16 cellular contexts compared by ENCODE assay signal in genomic region chr3:116058844-116059243, GRCh38.
DNase-seq lines count a peak whose midpoint lies in the region; ATAC-seq and TF ChIP-seq lines count a peak whose summit lies in the region.
"Had no signal": no experiment of that assay in that cellular context is flagged by ENCODE, and none has a peak within 500 bp of the region (broad histone marks: within the 10 kb centered on the region; RNA-seq: fewer than 3 reads in every experiment).

No MANE protein-coding gene starts in this region.

- DNase-seq in NCI-H69 (lab: John Stamatoyannopoulos, UW), result peak; percentile 10
- DNase-seq in SK-N-MC (ENCODE audit: low read depth, low spot score), result no peak
- DNase-seq in foreskin keratinocyte, result no peak
- DNase-seq in activated CD8-positive, alpha-beta memory T cell treated with anti-CD3 and anti-CD28 coated beads for 24 hours, result no peak
- no peak for DNase-seq in stimulated activated naive CD4-positive, alpha-beta T cell (lab: John Stamatoyannopoulos, UW)
- DNase-seq in islet precursor cell, result no peak
- DNase-seq: AML-193; Caco-2; CD4-positive, alpha-beta T cell; GF-D8; H9; IMR-90; KBM-7 had no signal

- peaks cover 10% of the 10 kb centered on the region for H3K4me1 ChIP-seq in HUES48 (ENCODE audit: control insufficient read depth, insufficient read depth, low read length)
- H3K4me1 ChIP-seq in foreskin keratinocyte, result peaks cover 28% of the 10 kb centered on the region
- H3K4me1 ChIP-seq: Caco-2 had no signal

- no peaks in the 10 kb centered on the region for H3K27me3 Mint-ChIP-seq in activated T-helper 17 cell treated with anti-CD3 and anti-CD28 coated beads, Interleukin-2, amount 50 U/mL, for 72 hours
- H3K27me3 Mint-ChIP-seq: CD4-positive, alpha-beta T cell had no signal

- no peaks in the 10 kb centered on the region for H3K9me3 Mint-ChIP-seq in activated T-helper 17 cell treated with anti-CD3 and anti-CD28 coated beads, Interleukin-2, amount 50 U/mL, for 72 hours
- H3K9me3 Mint-ChIP-seq: H9 had no signal

- TF ChIP-seq CTCF in foreskin keratinocyte (conservative IDR thresholded peaks at IDR 0.05), result no peak

- no peak overlapping the region for H3K4me3 ChIP-seq in HUES48 (ENCODE audit: low read depth, low read length)
- no peak overlapping the region for H3K4me3 ChIP-seq in SK-N-MC

- no peaks in the 10 kb centered on the region for H3K4me1 Mint-ChIP-seq in activated T-helper 17 cell treated with anti-CD3 and anti-CD28 coated beads, Interleukin-2, amount 50 U/mL, for 72 hours

- no peak for ATAC-seq in foreskin keratinocyte
- no peak for ATAC-seq in activated T-helper 17 cell treated with anti-CD3 and anti-CD28 coated beads, Interleukin-2, amount 50 U/mL, for 72 hours (replicated peaks)

- H3K9ac ChIP-seq in HUES48 (ENCODE audit: low read depth, low read length), result no peak overlapping the region
- H3K9ac ChIP-seq in SK-N-MC (ENCODE audit: insufficient read length), result no peak overlapping the region

- H3K27ac ChIP-seq in HUES48 (ENCODE audit: low read depth, low read length) (peak overlapping the region; percentile 77), SK-N-MC (peak overlapping the region; percentile 94), foreskin keratinocyte (peak overlapping the region; percentile 81)
- H3K27ac ChIP-seq: C4-2B had no signal

- H3K36me3 ChIP-seq in HUES48 (ENCODE audit: control insufficient read depth, insufficient read depth, low read length), result no peaks in the 10 kb centered on the region
- peaks cover 8% of the 10 kb centered on the region; the same call in 1 of the 2 replicates for H3K36me3 ChIP-seq in SK-N-MC (ENCODE audit: insufficient read depth, low read length)

- H3K27me3 ChIP-seq in HUES48 (ENCODE audit: control insufficient read depth, insufficient read depth, low read length), result no peaks in the 10 kb centered on the region
- no peaks in the 10 kb centered on the region for H3K27me3 ChIP-seq in foreskin keratinocyte

- H3K9me3 ChIP-seq in HUES48 (ENCODE audit: control insufficient read depth, insufficient read depth, low read length) (no peaks in the 10 kb centered on the region), SK-N-MC (ENCODE audit: low read depth, low read length) (no peaks in the 10 kb centered on the region)
- H3K9me3 ChIP-seq: Caco-2 had no signal

- no peak overlapping the region for H3K27ac Mint-ChIP-seq in activated T-helper 17 cell treated with anti-CD3 and anti-CD28 coated beads, Interleukin-2, amount 50 U/mL, for 72 hours
- H3K27ac Mint-ChIP-seq: CD4-positive, alpha-beta T cell had no signal

- H3K4me3 Mint-ChIP-seq in activated T-helper 17 cell treated with anti-CD3 and anti-CD28 coated beads, Interleukin-2, amount 50 U/mL, for 72 hours, result no peak overlapping the region
- H3K4me3 Mint-ChIP-seq: CD4-positive, alpha-beta T cell; H9 had no signal

- no peaks in the 10 kb centered on the region for H3K36me3 Mint-ChIP-seq in activated T-helper 17 cell treated with anti-CD3 and anti-CD28 coated beads, Interleukin-2, amount 50 U/mL, for 72 hours (ENCODE audit: low read depth)
